In the genomic region with DNA sequence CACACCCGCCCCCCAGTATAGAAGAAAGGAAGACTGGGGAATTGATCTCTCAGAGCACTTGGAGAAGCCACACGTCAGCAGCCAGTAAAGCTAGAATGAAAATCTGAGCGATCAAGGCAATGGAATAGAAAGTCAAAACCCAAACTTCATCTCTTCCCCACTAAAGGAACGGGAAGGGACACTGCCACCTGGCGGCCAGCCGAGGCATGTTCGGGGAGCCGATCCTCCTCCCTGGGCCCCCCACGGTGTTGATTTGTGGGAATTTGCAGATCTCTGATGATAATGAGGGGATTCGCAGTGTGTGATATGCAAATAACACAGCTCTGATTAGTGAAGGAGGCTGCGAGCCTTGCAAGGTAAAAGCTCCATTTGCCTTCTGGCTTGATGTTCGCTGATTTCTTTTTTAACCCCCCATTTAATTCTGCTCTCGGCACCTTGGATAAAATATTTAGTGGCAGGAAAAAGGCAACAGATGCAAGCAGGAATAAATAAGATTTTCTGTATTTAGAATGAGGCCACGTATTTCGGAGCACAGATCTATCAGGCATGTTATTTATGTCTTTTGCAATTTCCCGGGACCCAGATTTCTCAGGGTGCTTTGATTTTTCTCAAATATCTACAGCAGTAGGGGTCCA, we compare ENCODE assay signal across 8 cellular contexts.
DNase-seq lines count a peak whose midpoint lies in the region; ATAC-seq, FAIRE-seq and TF ChIP-seq lines count a peak whose summit lies in the region.

No MANE protein-coding gene starts in this region.

- TF ChIP-seq POLR2A in GM12892 (IDR thresholded peaks at IDR 0.05; ENCODE audit: low read depth, low read length) = no peak

- ATAC-seq in activated T-cell treated with anti-CD3 and anti-CD28 coated beads, Interleukin-2, amount 50 U/mL, for 72 hours (replicated peaks in 1 of 2) = no peak
- ATAC-seq in HG02938 (IDR thresholded peaks at IDR 0.05; ENCODE audit: unreplicated experiment) = no peak

- peak overlapping the region; percentile 44 for H3K27ac ChIP-seq in temporal lobe (ENCODE audit: low read depth, low read length)

- no peaks in the 10 kb centered on the region for H3K36me3 Mint-ChIP-seq in activated T-cell treated with anti-CD3 and anti-CD28 coated beads, Interleukin-2, amount 50 U/mL, for 72 hours (ENCODE audit: insufficient read depth in 2 of 2)

- no peaks in the 10 kb centered on the region for H3K4me1 Mint-ChIP-seq in activated T-cell treated with anti-CD3 and anti-CD28 coated beads, Interleukin-2, amount 50 U/mL, for 72 hours (ENCODE audit: low read depth)

- H3K27ac Mint-ChIP-seq in activated T-cell treated with anti-CD3 and anti-CD28 coated beads, Interleukin-2, amount 50 U/mL, for 72 hours = no peak overlapping the region

- H3K9me3 Mint-ChIP-seq in activated T-cell treated with anti-CD3 and anti-CD28 coated beads, Interleukin-2, amount 50 U/mL, for 72 hours = peaks cover 0 to 1% of the 10 kb centered on the region in 2 donors

- FAIRE-seq in GM12892 (lab: Jason Lieb, UNC) (no peak), islet of Langerhans (lab: Jason Lieb, UNC) (peak; percentile 33)

- H3K27me3 Mint-ChIP-seq in activated T-cell treated with anti-CD3 and anti-CD28 coated beads, Interleukin-2, amount 50 U/mL, for 72 hours (ENCODE audit: low read depth) = peaks cover 6% of the 10 kb centered on the region

- H3K4me3 Mint-ChIP-seq in activated T-cell treated with anti-CD3 and anti-CD28 coated beads, Interleukin-2, amount 50 U/mL, for 72 hours = no peak overlapping the region

- DNase-seq in AG08396 (ENCODE audit: low spot score) (peak; percentile 19), GM12892 (ENCODE audit: insufficient read length) (peak; percentile 46), M059J (ENCODE audit: low read depth) (peak; percentile 25), amniotic stem cell (lab: John Stamatoyannopoulos, UW) (no peak)
- DNase-seq in activated T-cell treated with anti-CD3 and anti-CD28 coated beads, Interleukin-2, amount 50 U/mL, for 72 hours = peak; percentile 28 to 40
